Comparison of ENCODE assay signal across 1 cellular context in genomic region chr2:147927053-147927588, GRCh38.
TF ChIP-seq lines count a peak whose summit lies in the region.

No MANE protein-coding gene starts in this region.

TF ChIP-seq in HepG2, 621 proteins besides CTCF, POLR2A, EP300 and RAD21 (continued from another document and continues in another):
- TF ChIP-seq, protein P1, sequence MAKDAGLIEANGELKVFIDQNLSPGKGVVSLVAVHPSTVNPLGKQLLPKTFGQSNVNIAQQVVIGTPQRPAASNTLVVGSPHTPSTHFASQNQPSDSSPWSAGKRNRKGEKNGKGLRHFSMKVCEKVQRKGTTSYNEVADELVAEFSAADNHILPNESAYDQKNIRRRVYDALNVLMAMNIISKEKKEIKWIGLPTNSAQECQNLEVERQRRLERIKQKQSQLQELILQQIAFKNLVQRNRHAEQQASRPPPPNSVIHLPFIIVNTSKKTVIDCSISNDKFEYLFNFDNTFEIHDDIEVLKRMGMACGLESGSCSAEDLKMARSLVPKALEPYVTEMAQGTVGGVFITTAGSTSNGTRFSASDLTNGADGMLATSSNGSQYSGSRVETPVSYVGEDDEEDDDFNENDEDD (CRISPR knock-in tag; IDR thresholded peaks at IDR 0.05; ENCODE audit: borderline replicate concordance) = no peak
- TF ChIP-seq ZSCAN5A (CRISPR knock-in tag; IDR thresholded peaks at IDR 0.05; ENCODE audit: borderline replicate concordance) (peak; percentile 73; the same call in 1 of the 2 replicates), SRSF9 (IDR thresholded peaks at IDR 0.05; ENCODE audit: borderline replicate concordance, insufficient read depth, low read depth, low read length, poor library complexity, severe bottlenecking) (no peak), SSRP1 (CRISPR knock-in tag; IDR thresholded peaks at IDR 0.05) (peak; percentile 60; the same call in 1 of the 2 replicates), EED (CRISPR knock-in tag; IDR thresholded peaks at IDR 0.05) (no peak), AKNA (CRISPR knock-in tag; IDR thresholded peaks at IDR 0.05; ENCODE audit: borderline replicate concordance) (no peak), NFRKB (IDR thresholded peaks at IDR 0.05) (no peak), ZSCAN25 (CRISPR knock-in tag; IDR thresholded peaks at IDR 0.05) (no peak), TP53 (CRISPR knock-in tag; conservative IDR thresholded peaks at IDR 0.05) (no peak), ZNF543 (CRISPR knock-in tag; IDR thresholded peaks at IDR 0.05) (peak; percentile 53; the same call in 1 of the 2 replicates), YEATS2 (CRISPR knock-in tag; IDR thresholded peaks at IDR 0.05; ENCODE audit: borderline replicate concordance) (peak; percentile 14; the same call in 1 of the 2 replicates), ZSCAN21 (CRISPR knock-in tag; IDR thresholded peaks at IDR 0.05; ENCODE audit: borderline replicate concordance) (no peak), ZUFSP (CRISPR knock-in tag; IDR thresholded peaks at IDR 0.05; ENCODE audit: borderline replicate concordance) (no peak), ZNF546 (CRISPR knock-in tag; conservative IDR thresholded peaks at IDR 0.05) (no peak), HNRNPUL1 (IDR thresholded peaks at IDR 0.05; ENCODE audit: low read depth, low read length) (no peak), CBFB (CRISPR knock-in tag; IDR thresholded peaks at IDR 0.05) (peak; percentile 85), FOXC1 (CRISPR knock-in tag; IDR thresholded peaks at IDR 0.05; ENCODE audit: borderline replicate concordance) (no peak), MAFF (IDR thresholded peaks at IDR 0.05; ENCODE audit: low read depth, low read length) (peak; percentile 60; the same call in 1 of the 2 replicates), TOPORS (CRISPR knock-in tag; IDR thresholded peaks at IDR 0.05) (peak; percentile 56; the same call in 1 of the 2 replicates), MXD1 (CRISPR knock-in tag; IDR thresholded peaks at IDR 0.05) (no peak), FOXK2 (IDR thresholded peaks at IDR 0.05) (peak; percentile 40; the same call in 1 of the 2 replicates), HMGA1 (CRISPR knock-in tag; conservative IDR thresholded peaks at IDR 0.05) (no peak), ZSCAN30 (CRISPR knock-in tag; IDR thresholded peaks at IDR 0.05) (no peak), PRDM10 (CRISPR knock-in tag; IDR thresholded peaks at IDR 0.05; ENCODE audit: low read depth) (peak; percentile 61; the same call in 1 of the 2 replicates), ARNTL (CRISPR knock-in tag; IDR thresholded peaks at IDR 0.05) (peak; percentile 71; the same call in 1 of the 2 replicates)
- TF ChIP-seq, protein P2, sequence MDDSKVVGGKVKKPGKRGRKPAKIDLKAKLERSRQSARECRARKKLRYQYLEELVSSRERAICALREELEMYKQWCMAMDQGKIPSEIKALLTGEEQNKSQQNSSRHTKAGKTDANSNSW (CRISPR knock-in tag; IDR thresholded peaks at IDR 0.05; ENCODE audit: borderline replicate concordance) = no peak
- TF ChIP-seq, protein P3, sequence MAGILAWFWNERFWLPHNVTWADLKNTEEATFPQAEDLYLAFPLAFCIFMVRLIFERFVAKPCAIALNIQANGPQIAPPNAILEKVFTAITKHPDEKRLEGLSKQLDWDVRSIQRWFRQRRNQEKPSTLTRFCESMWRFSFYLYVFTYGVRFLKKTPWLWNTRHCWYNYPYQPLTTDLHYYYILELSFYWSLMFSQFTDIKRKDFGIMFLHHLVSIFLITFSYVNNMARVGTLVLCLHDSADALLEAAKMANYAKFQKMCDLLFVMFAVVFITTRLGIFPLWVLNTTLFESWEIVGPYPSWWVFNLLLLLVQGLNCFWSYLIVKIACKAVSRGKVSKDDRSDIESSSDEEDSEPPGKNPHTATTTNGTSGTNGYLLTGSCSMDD (CRISPR knock-in tag; IDR thresholded peaks at IDR 0.05) = no peak
- TF ChIP-seq, protein P4, sequence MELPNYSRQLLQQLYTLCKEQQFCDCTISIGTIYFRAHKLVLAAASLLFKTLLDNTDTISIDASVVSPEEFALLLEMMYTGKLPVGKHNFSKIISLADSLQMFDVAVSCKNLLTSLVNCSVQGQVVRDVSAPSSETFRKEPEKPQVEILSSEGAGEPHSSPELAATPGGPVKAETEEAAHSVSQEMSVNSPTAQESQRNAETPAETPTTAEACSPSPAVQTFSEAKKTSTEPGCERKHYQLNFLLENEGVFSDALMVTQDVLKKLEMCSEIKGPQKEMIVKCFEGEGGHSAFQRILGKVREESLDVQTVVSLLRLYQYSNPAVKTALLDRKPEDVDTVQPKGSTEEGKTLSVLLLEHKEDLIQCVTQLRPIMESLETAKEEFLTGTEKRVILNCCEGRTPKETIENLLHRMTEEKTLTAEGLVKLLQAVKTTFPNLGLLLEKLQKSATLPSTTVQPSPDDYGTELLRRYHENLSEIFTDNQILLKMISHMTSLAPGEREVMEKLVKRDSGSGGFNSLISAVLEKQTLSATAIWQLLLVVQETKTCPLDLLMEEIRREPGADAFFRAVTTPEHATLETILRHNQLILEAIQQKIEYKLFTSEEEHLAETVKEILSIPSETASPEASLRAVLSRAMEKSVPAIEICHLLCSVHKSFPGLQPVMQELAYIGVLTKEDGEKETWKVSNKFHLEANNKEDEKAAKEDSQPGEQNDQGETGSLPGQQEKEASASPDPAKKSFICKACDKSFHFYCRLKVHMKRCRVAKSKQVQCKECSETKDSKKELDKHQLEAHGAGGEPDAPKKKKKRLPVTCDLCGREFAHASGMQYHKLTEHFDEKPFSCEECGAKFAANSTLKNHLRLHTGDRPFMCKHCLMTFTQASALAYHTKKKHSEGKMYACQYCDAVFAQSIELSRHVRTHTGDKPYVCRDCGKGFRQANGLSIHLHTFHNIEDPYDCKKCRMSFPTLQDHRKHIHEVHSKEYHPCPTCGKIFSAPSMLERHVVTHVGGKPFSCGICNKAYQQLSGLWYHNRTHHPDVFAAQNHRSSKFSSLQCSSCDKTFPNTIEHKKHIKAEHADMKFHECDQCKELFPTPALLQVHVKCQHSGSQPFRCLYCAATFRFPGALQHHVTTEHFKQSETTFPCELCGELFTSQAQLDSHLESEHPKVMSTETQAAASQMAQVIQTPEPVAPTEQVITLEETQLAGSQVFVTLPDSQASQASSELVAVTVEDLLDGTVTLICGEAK (IDR thresholded peaks at IDR 0.05) = no peak
- TF ChIP-seq, protein P4 (CRISPR knock-in tag; IDR thresholded peaks at IDR 0.05) = no peak; the same call in 1 of the 2 replicates
